ENCODE assay signal across 1 cellular context in genomic region chr3:187139126-187139894, GRCh38.
TF ChIP-seq lines count a peak whose summit lies in the region.

TSS of gene RPL39L (minus strand) at chr3:187139496. CDS start at chr3:187121300, 18,196 bp downstream.

TF ChIP-seq in GM12878, 131 proteins besides CTCF, POLR2A, EP300 and RAD21 (continued from another document):
- TF ChIP-seq EGR1 (IDR thresholded peaks at IDR 0.05; ENCODE audit: borderline replicate concordance in 1 of 2, low read depth in 2 of 2, low read length in 2 of 2) (peak in 1 of 2 experiments; percentile 79; a peak in 2 of 3 replicates), CBX5 (IDR thresholded peaks at IDR 0.05; ENCODE audit: low read depth) (peak; percentile 84; the same call in 1 of the 2 replicates), POLR2AphosphoS5 (IDR thresholded peaks at IDR 0.05; ENCODE audit: low read length) (peak; percentile 77; the same call in 1 of the 2 replicates), CREM (IDR thresholded peaks at IDR 0.05; ENCODE audit: low read depth) (peak; percentile 69), MAX (IDR thresholded peaks at IDR 0.05; ENCODE audit: low read depth, low read length) (peak; percentile 95), IRF3 (IDR thresholded peaks at IDR 0.05) (no peak), ZSCAN29 (IDR thresholded peaks at IDR 0.05) (no peak), PML (IDR thresholded peaks at IDR 0.05; ENCODE audit: low read length) (peak; percentile 77; the same call in 1 of the 2 replicates), BCL11A (IDR thresholded peaks at IDR 0.05; ENCODE audit: low read depth, low read length) (peak; percentile 45; the same call in 1 of the 2 replicates), HDAC2 (IDR thresholded peaks at IDR 0.05) (peak; percentile 72; the same call in 1 of the 2 replicates), USF2 (IDR thresholded peaks at IDR 0.05; ENCODE audit: borderline replicate concordance, low read depth, low read length) (no peak), ASH2L (IDR thresholded peaks at IDR 0.05; ENCODE audit: borderline replicate concordance, low read depth) (0 out of 2 replicates have a peak, but pooled peaks have one; percentile 35), TAF1 (IDR thresholded peaks at IDR 0.05; ENCODE audit: borderline replicate concordance, low read depth, low read length) (0 out of 2 replicates have a peak, but pooled peaks have one; percentile 29), BRCA1 (IDR thresholded peaks at IDR 0.05; ENCODE audit: low read depth, low read length) (no peak), SMAD5 (IDR thresholded peaks at IDR 0.05; ENCODE audit: low read depth) (peak; percentile 43; the same call in 1 of the 2 replicates), USF1 (IDR thresholded peaks at IDR 0.05; ENCODE audit: borderline replicate concordance, extremely low read length, insufficient read depth, low read depth, low read length) (no peak), SREBF1 (IDR thresholded peaks at IDR 0.05; ENCODE audit: low read length) (no peak), STAT1 (conservative IDR thresholded peaks at IDR 0.05) (no peak), YBX1 (IDR thresholded peaks at IDR 0.05) (no peak), ETV6 (conservative IDR thresholded peaks at IDR 0.05 in 1 of 2, IDR thresholded peaks at IDR 0.05 in 1 of 2; ENCODE audit: borderline replicate concordance in 1 of 2, low read depth in 1 of 2) (peak in 1 of 2 experiments; percentile 34; a peak in 1 of 4 replicates), TCF3 (IDR thresholded peaks at IDR 0.05; ENCODE audit: borderline replicate concordance, insufficient read depth, low read depth, low read length) (peak; percentile 87; the same call in 1 of the 2 replicates), E2F4 (IDR thresholded peaks at IDR 0.05; ENCODE audit: low read depth, low read length) (peak; percentile 90), HCFC1 (IDR thresholded peaks at IDR 0.05; ENCODE audit: low read length) (no peak), GATAD2B (conservative IDR thresholded peaks at IDR 0.05; ENCODE audit: low read depth) (0 out of 2 replicates have a peak, but pooled peaks have one; percentile 19), BHLHE40 (IDR thresholded peaks at IDR 0.05; ENCODE audit: borderline replicate concordance in 1 of 2, low read depth in 2 of 2, low read length in 1 of 2) (peak; percentile 49 to 60), BCLAF1 (IDR thresholded peaks at IDR 0.05) (no peak), TCF12 (IDR thresholded peaks at IDR 0.05; ENCODE audit: low read depth, low read length) (0 out of 2 replicates have a peak, but pooled peaks have one; percentile 63), ZNF687 (IDR thresholded peaks at IDR 0.05) (peak; percentile 76), NBN (IDR thresholded peaks at IDR 0.05) (peak; percentile 66; the same call in 1 of the 2 replicates), CHD2 (IDR thresholded peaks at IDR 0.05; ENCODE audit: borderline replicate concordance, low read depth, low read length) (peak; percentile 64; the same call in 1 of the 2 replicates), GABPA (IDR thresholded peaks at IDR 0.05; ENCODE audit: low read depth) (peak; percentile 51), NFIC (IDR thresholded peaks at IDR 0.05; ENCODE audit: low read depth, low read length) (no peak), IKZF1 (conservative IDR thresholded peaks at IDR 0.05) (peak; percentile 46; the same call in 1 of the 2 replicates), PKNOX1 (IDR thresholded peaks at IDR 0.05) (peak; percentile 80), RUNX3 (IDR thresholded peaks at IDR 0.05; ENCODE audit: low read length) (peak; percentile 69), EED (IDR thresholded peaks at IDR 0.05; ENCODE audit: low read depth) (peak; percentile 46; the same call in 1 of the 2 replicates), SMAD1 (IDR thresholded peaks at IDR 0.05; ENCODE audit: low read depth, partially characterized antibody) (no peak), NKRF (conservative IDR thresholded peaks at IDR 0.05) (peak; percentile 53; the same call in 1 of the 2 replicates), SMARCA5 (IDR thresholded peaks at IDR 0.05) (peak; percentile 72), ZNF274 (IDR thresholded peaks at IDR 0.05; ENCODE audit: insufficient read depth, insufficient read length) (no peak), MXI1 (IDR thresholded peaks at IDR 0.05; ENCODE audit: low read depth, low read length) (no peak), ELK1 (IDR thresholded peaks at IDR 0.05; ENCODE audit: low read depth, low read length) (peak; percentile 18; the same call in 1 of the 2 replicates)
